Comparison of ENCODE assay signal across 21 cellular contexts in genomic region chr14:103127356-103127755, GRCh38. TPM values are rescaled to one million over a fixed set of nuclear protein-coding genes. Genes with fewer than 3 reads are reported as not detected.
A peak's percentile ranks its signal among the peaks of the same experiment; 100 is the strongest.
DNase-seq lines count a peak whose midpoint lies in the region; ATAC-seq and TF ChIP-seq lines count a peak whose summit lies in the region.
"Had no signal": no experiment of that assay in that cellular context is flagged by ENCODE, and none has a peak within 500 bp of the region (broad histone marks: within the 10 kb centered on the region; RNA-seq: fewer than 3 reads in every experiment).

No MANE protein-coding gene starts in this region.

- H3K4me3 Mint-ChIP-seq in MCF 10A (ENCODE audit: unreplicated experiment) = no peak overlapping the region
- H3K4me3 Mint-ChIP-seq: CD4-positive, CD25-positive, alpha-beta regulatory T cell; HFFc6; neural crest cell had no signal

- CTCF ChIA-PET in MCF 10A (lab: Yijun Ruan, JAX) = interaction anchor here (0.6 to 7.3 kb wide), 15 partner anchors 8 to 263 kb away, joined by 3 to 50 read pairs (median 4); no protein-coding TSS in a partner anchor

- no peaks in the 10 kb centered on the region for H3K36me3 ChIP-seq in breast epithelium
- no peaks in the 10 kb centered on the region for H3K36me3 ChIP-seq in neural cell (ENCODE audit: insufficient read depth, low read length)
- no peaks in the 10 kb centered on the region for H3K36me3 ChIP-seq in urinary bladder (ENCODE audit: insufficient read depth)
- peaks cover 7 to 44% (median 25%) of the 10 kb centered on the region in 4 donors for H3K36me3 ChIP-seq in stomach

- no peak overlapping the region for H3K9ac ChIP-seq in neural cell (ENCODE audit: low read length)

- no peaks in the 10 kb centered on the region for H3K9me3 ChIP-seq in breast epithelium
- H3K9me3 ChIP-seq in neural cell (ENCODE audit: low read length) = no peaks in the 10 kb centered on the region
- no peaks in the 10 kb centered on the region for H3K9me3 ChIP-seq in stomach
- H3K9me3 ChIP-seq: sigmoid colon, testis had no signal

- no peak overlapping the region for H3K4me2 ChIP-seq in neural cell (ENCODE audit: low read length)

- no peak for TF ChIP-seq EP300 in neural cell (conservative IDR thresholded peaks at IDR 0.05; ENCODE audit: poor library complexity, severe bottlenecking)
- no peak for TF ChIP-seq EP300 in stomach (IDR thresholded peaks at IDR 0.05)

- peak overlapping the region; percentile 5 to 68 (median 45) for H3K4me3 ChIP-seq in breast epithelium
- H3K4me3 ChIP-seq in dorsolateral prefrontal cortex = peak overlapping the region in 50 of 59 donors; percentile 4 to 64 (median 40)
- H3K4me3 ChIP-seq in neural cell (ENCODE audit: low read length) = peak overlapping the region; percentile 53
- H3K4me3 ChIP-seq in urinary bladder (ENCODE audit: low read depth, low read length) = no peak overlapping the region
- peak overlapping the region in 2 of 4 donors; percentile 38 to 66 for H3K4me3 ChIP-seq in stomach

- TF ChIP-seq POLR2A in breast epithelium (IDR thresholded peaks at IDR 0.05) (no peak), stomach (IDR thresholded peaks at IDR 0.05) (no peak)

- H4K20me1 ChIP-seq in neural cell (ENCODE audit: insufficient read depth) = no peaks in the 10 kb centered on the region

- no peaks in the 10 kb centered on the region for H3K27me3 ChIP-seq in breast epithelium
- H3K27me3 ChIP-seq in dorsolateral prefrontal cortex = peaks cover 0 to 21% (median 0%) of the 10 kb centered on the region in 45 donors
- peaks cover 15% of the 10 kb centered on the region for H3K27me3 ChIP-seq in neural cell (ENCODE audit: insufficient read depth, low read depth, low read length)
- H3K27me3 ChIP-seq in stomach = peaks cover 0 to 24% (median 13%) of the 10 kb centered on the region in 3 donors
- H3K27me3 ChIP-seq: testis had no signal

- intact Hi-C loops in breast epithelium (cut with DNase I; ENCODE audit: low total_unique reads) (no loop called here), MCF 10A (cut with micrococcal nuclease) (no loop called here), dorsolateral prefrontal cortex (cut with DNase I) (no loop called here), stomach (cut with DNase I; ENCODE audit: low total_unique reads) (no loop called here)

- H3K27ac ChIP-seq in breast epithelium = peak overlapping the region in 1 of 2 donors; percentile 92
- peak overlapping the region in 9 of 59 donors; percentile 0 to 73 (median 42) for H3K27ac ChIP-seq in dorsolateral prefrontal cortex
- H3K27ac ChIP-seq in neural cell (ENCODE audit: low read length) = no peak overlapping the region
- H3K27ac ChIP-seq in urinary bladder (ENCODE audit: low read depth) = peak overlapping the region; percentile 41
- H3K27ac ChIP-seq in stomach = no peak overlapping the region

- TF ChIP-seq RAD21 in neural cell (conservative IDR thresholded peaks at IDR 0.05) = no peak

- H3K27me3 Mint-ChIP-seq in MCF 10A (ENCODE audit: insufficient read depth, unreplicated experiment) = no peaks in the 10 kb centered on the region

- H3K79me2 ChIP-seq in neural cell (replicated peaks; ENCODE audit: insufficient read depth, low read length) = no peaks in the 10 kb centered on the region

- H3K4me1 Mint-ChIP-seq in MCF 10A (ENCODE audit: insufficient read depth, unreplicated experiment) = peaks cover 50% of the 10 kb centered on the region

- DNase-seq in breast epithelium (ENCODE audit: low spot score in 2 of 2) (no peak), MCF 10A (ENCODE audit: unreplicated experiment) (no peak), dorsolateral prefrontal cortex (peak in 1 of 10 donors; percentile 47), stomach (no peak), germinal center (ENCODE audit: low spot score) (no peak)
- DNase-seq: activated CD4-positive, CD25-positive, alpha-beta regulatory T cell; activated effector memory CD4-positive, alpha-beta T cell treated with anti-CD3 and anti-CD28 coated beads, Interleukin-2, amount 50 U/mL, for 16 hours; CD4-positive, CD25-positive, alpha-beta regulatory T cell; HFFc6; MV-4-11; NCI-H2107; stimulated activated CD4-positive, alpha-beta T cell treated with anti-CD3 and anti-CD28 coated beads, Interleukin-2, amount 100 ng/mL, for 48 hours; testis had no signal

- no peaks in the 10 kb centered on the region for H3K36me3 Mint-ChIP-seq in MCF 10A (ENCODE audit: insufficient read depth, unreplicated experiment)
- H3K36me3 Mint-ChIP-seq: CD4-positive, CD25-positive, alpha-beta regulatory T cell had no signal

- no peak for ATAC-seq in HG03520 (IDR thresholded peaks at IDR 0.05; ENCODE audit: unreplicated experiment)

- WGBS in urinary bladder = 53% methylated on average over 39 of the region's 39 CpGs
- WGBS in stomach, 5 donors = 37 to 75% (median 47%) methylated on average over 9 to 39 of the region's 39 CpGs

- no peak overlapping the region for H2AFZ ChIP-seq in neural cell (ENCODE audit: low read depth, low read length)

- no peaks in the 10 kb centered on the region for H3K9me3 Mint-ChIP-seq in MCF 10A (ENCODE audit: unreplicated experiment)
- H3K9me3 Mint-ChIP-seq: HFFc6, neural crest cell had no signal

- no peak overlapping the region for H3K27ac Mint-ChIP-seq in MCF 10A (ENCODE audit: low read depth, unreplicated experiment)
- H3K27ac Mint-ChIP-seq: CD4-positive, CD25-positive, alpha-beta regulatory T cell; HFFc6 had no signal

- BruUV-seq in MCF 10A (replicated peaks; lab: Mats Ljungman, UMichigan) = no TSS peak

- H3F3A ChIP-seq in neural cell (ENCODE audit: insufficient read depth, low read length, poor library complexity, severe bottlenecking) = no peaks in the 10 kb centered on the region

- POLR2A ChIA-PET in MCF 10A (lab: Yijun Ruan, JAX) = interaction anchor here (0.7 to 2.0 kb wide), 7 partner anchors 10 to 206 kb away, joined by 3 to 10 read pairs (median 4); partner anchors contain the start of gene EIF5

- no peak for TF ChIP-seq CTCF in breast epithelium (IDR thresholded peaks at IDR 0.05)
- TF ChIP-seq CTCF in MCF 10A (IDR thresholded peaks at IDR 0.05; ENCODE audit: unreplicated experiment) = no peak
- no peak for TF ChIP-seq CTCF in dorsolateral prefrontal cortex (IDR thresholded peaks at IDR 0.05 in 54 of 56, conservative IDR thresholded peaks at IDR 0.05 in 2 of 56; ENCODE audit: low read depth in 1 of 56, partially characterized antibody in 56 of 56)
- TF ChIP-seq CTCF in neural cell (IDR thresholded peaks at IDR 0.05; ENCODE audit: poor library complexity, severe bottlenecking) = no peak
- no peak for TF ChIP-seq CTCF in stomach (IDR thresholded peaks at IDR 0.05)

- H3K9me2 ChIP-seq in neural cell (ENCODE audit: insufficient read depth, low read length) = no peaks in the 10 kb centered on the region

- H3K4me1 ChIP-seq in breast epithelium (peaks cover 18 to 74% of the 10 kb centered on the region in 2 donors), urinary bladder (ENCODE audit: insufficient read depth) (peaks cover 3% of the 10 kb centered on the region), stomach (peaks cover 53 to 97% (median 88%) of the 10 kb centered on the region in 4 donors)

TF ChIP-seq in neural cell, 6 proteins besides CTCF, POLR2A, EP300 and RAD21 (continues in another document):
- TF ChIP-seq SMC3 (conservative IDR thresholded peaks at IDR 0.05; ENCODE audit: poor library complexity) (no peak), MXI1 (conservative IDR thresholded peaks at IDR 0.05; ENCODE audit: poor library complexity, severe bottlenecking) (peak; percentile 1), POLR2AphosphoS5 (IDR thresholded peaks at IDR 0.05) (no peak), EZH2 (IDR thresholded peaks at IDR 0.05; ENCODE audit: borderline replicate concordance, insufficient read depth, low read length, poor library complexity, severe bottlenecking) (no peak)

RNA-seq across cellular contexts. Expression of gene TNFAIP2, which starts 4.1 kb away (rescaled TPM):
- 10 to 100 TPM; 43.6 to 76.5 (median 60.0) TPM for total RNA-seq in breast epithelium
- total RNA-seq in MCF 10A (2022) = 17.9 and 19.1 TPM in 2 replicates
- total RNA-seq in dorsolateral prefrontal cortex = 10 to 100 TPM; 12.6 to 56.2 (median 22.2) TPM
- 1.8 and 6.1 TPM in 2 replicates for polyA plus RNA-seq in neural cell
- polyA minus RNA-seq in neural cell = 2.9 and 3.0 TPM in 2 replicates
- total RNA-seq in urinary bladder = 45.7 TPM
- polyA plus RNA-seq in urinary bladder = 169 TPM
- total RNA-seq in stomach = 100 to 1,000 TPM in 2 of 5 donors, 10 to 100 TPM in 3; 30.7 to 279 (median 48.7) TPM
- polyA plus RNA-seq in stomach = 100 to 1,000 TPM in 1 of 3 donors, 10 to 100 TPM in 2; 63.8 to 211 (median 82.2) TPM
- polyA plus RNA-seq: CD4-positive, CD25-positive, alpha-beta regulatory T cell had no signal

RNA-seq across cellular contexts. Expression of gene EXOC3L4, which starts 32.8 kb away (rescaled TPM):
- 1 to 10 TPM in 1 of 3 donors, under 1 TPM in 1, not detected in 1; 0.66 to 1.0 TPM for total RNA-seq in breast epithelium
- total RNA-seq in MCF 10A (2022) = not detected in 2 replicates
- under 1 TPM in 3 of 120 experiments, not detected in 117; 0.45 to 0.88 (median 0.49) TPM for total RNA-seq in dorsolateral prefrontal cortex
- not detected in 2 replicates for polyA plus RNA-seq in neural cell
- not detected in 2 replicates for polyA minus RNA-seq in neural cell
- total RNA-seq in urinary bladder = 0.79 TPM
- polyA plus RNA-seq in urinary bladder = 3.2 TPM
- 10 to 100 TPM in 3 of 5 donors, 1 to 10 TPM in 2; 1.3 to 82.8 (median 38.5) TPM for total RNA-seq in stomach
- polyA plus RNA-seq in stomach = 10 to 100 TPM in 2 of 3 donors, 1 to 10 TPM in 1; 9.9 to 21.6 (median 10.8) TPM
- total RNA-seq: CD4-positive, CD25-positive, alpha-beta regulatory T cell; glomerular endothelial cell; neural crest cell; T-helper 1 cell treated with Interleukin-12 subunit alpha and Interleukin-12 subunit beta and Interleukin-4 antibody, amounts not matched to agents 30 ng/mL and 1 ng/mL, for 36 hours had no signal
- polyA plus RNA-seq: CD4-positive, CD25-positive, alpha-beta regulatory T cell had no signal

RNA-seq across cellular contexts. Expression of gene LBHD2, which starts 43.3 kb away (rescaled TPM):
- total RNA-seq in breast epithelium (not detected), MCF 10A (2022) (not detected in 2 replicates), dorsolateral prefrontal cortex (1 to 10 TPM in 57 of 120 experiments, under 1 TPM in 20, not detected in 43; 0.58 to 5.7 (median 1.5) TPM), urinary bladder (not detected), stomach (not detected)
- polyA plus RNA-seq in neural cell (not detected in 2 replicates), urinary bladder (not detected), stomach (not detected)
- not detected in 2 replicates for polyA minus RNA-seq in neural cell
- total RNA-seq: CD4-positive, CD25-positive, alpha-beta regulatory T cell; cerebellum; glomerular endothelial cell; HFFc6; neural crest cell; sigmoid colon; T-helper 1 cell treated with Interleukin-12 subunit alpha and Interleukin-12 subunit beta and Interleukin-4 antibody, amounts not matched to agents 30 ng/mL and 1 ng/mL, for 36 hours had no signal
- polyA plus RNA-seq: CD4-positive, CD25-positive, alpha-beta regulatory T cell had no signal
